In genomic region chr11:122100222-122101080, GRCh38 we compare ENCODE assay signal across 9 cellular contexts. TPM values are rescaled to one million over a fixed set of nuclear protein-coding genes. Genes with fewer than 3 reads are reported as not detected.
A peak's percentile ranks its signal among the peaks of the same experiment; 100 is the strongest.
DNase-seq lines count a peak whose midpoint lies in the region; ATAC-seq lines count a peak whose summit lies in the region.
"Had no signal": no experiment of that assay in that cellular context is flagged by ENCODE, and none has a peak within 500 bp of the region (broad histone marks: within the 10 kb centered on the region; RNA-seq: fewer than 3 reads in every experiment).

No MANE protein-coding gene starts in this region.

- H3K9me3 Mint-ChIP-seq in naive thymus-derived CD4-positive, alpha-beta T cell = peaks cover 0 to 7% (median 0%) of the 10 kb centered on the region in 11 donors
- no peaks in the 10 kb centered on the region for H3K9me3 Mint-ChIP-seq in stimulated activated effector memory CD8-positive, alpha-beta T cell treated with anti-CD3 and anti-CD28 coated beads, Interleukin-12 subunit alpha, Interleukin-12 subunit beta, amount 100 ng/mL, for 72 hours

- POLR2A ChIA-PET in naive thymus-derived CD4-positive, alpha-beta T cell (lab: Charles Lee) = no interaction called here

- H3K9me3 ChIP-seq in naive thymus-derived CD4-positive, alpha-beta T cell (ENCODE audit: control insufficient read depth in 2 of 3, low read length in 3 of 3) = no peaks in the 10 kb centered on the region

- H3K27me3 ChIP-seq in ACC112 (ENCODE audit: insufficient read depth, low read length) = no peaks in the 10 kb centered on the region
- H3K27me3 ChIP-seq in naive thymus-derived CD4-positive, alpha-beta T cell (ENCODE audit: control insufficient read depth in 2 of 2, insufficient read depth in 2 of 2, low read length in 2 of 2) = peaks cover 0 to 11% of the 10 kb centered on the region in 2 donors

- peak overlapping the region in 9 of 10 donors; percentile 30 to 64 (median 47) for H3K4me3 Mint-ChIP-seq in naive thymus-derived CD4-positive, alpha-beta T cell
- no peak overlapping the region for H3K4me3 Mint-ChIP-seq in stimulated activated effector memory CD8-positive, alpha-beta T cell treated with anti-CD3 and anti-CD28 coated beads, Interleukin-12 subunit alpha, Interleukin-12 subunit beta, amount 100 ng/mL, for 72 hours

- H3K36me3 ChIP-seq in ACC112 (ENCODE audit: insufficient read depth, low read length) = peaks cover 58% of the 10 kb centered on the region
- H3K36me3 ChIP-seq in naive thymus-derived CD4-positive, alpha-beta T cell (ENCODE audit: control insufficient read depth in 2 of 3, insufficient read depth in 3 of 3, low read length in 3 of 3) = no peaks in the 10 kb centered on the region

- peaks cover 100% of the 10 kb centered on the region for H3K79me2 ChIP-seq in ACC112 (ENCODE audit: control insufficient read depth, insufficient read depth, low read length, unreplicated experiment)

- peaks cover 45% of the 10 kb centered on the region for H3K4me1 ChIP-seq in ACC112 (ENCODE audit: control insufficient read depth, insufficient read depth, low read length, unreplicated experiment)
- no peaks in the 10 kb centered on the region for H3K4me1 ChIP-seq in naive thymus-derived CD4-positive, alpha-beta T cell (ENCODE audit: control insufficient read depth in 2 of 2, insufficient read depth in 2 of 2, low read length in 2 of 2)

- intact Hi-C loops in naive thymus-derived CD4-positive, alpha-beta T cell (cut with micrococcal nuclease) = no loop called here

- H3K27ac Mint-ChIP-seq in naive thymus-derived CD4-positive, alpha-beta T cell = peak overlapping the region in 1 of 9 donors; percentile 42
- H3K27ac Mint-ChIP-seq in stimulated activated effector memory CD8-positive, alpha-beta T cell treated with anti-CD3 and anti-CD28 coated beads, Interleukin-12 subunit alpha, Interleukin-12 subunit beta, amount 100 ng/mL, for 72 hours = no peak overlapping the region

- H3K4me1 Mint-ChIP-seq in naive thymus-derived CD4-positive, alpha-beta T cell = peaks cover 0 to 18% (median 7%) of the 10 kb centered on the region in 7 donors
- peaks cover 5% of the 10 kb centered on the region for H3K4me1 Mint-ChIP-seq in stimulated activated effector memory CD8-positive, alpha-beta T cell treated with anti-CD3 and anti-CD28 coated beads, Interleukin-12 subunit alpha, Interleukin-12 subunit beta, amount 100 ng/mL, for 72 hours

- no peak for ATAC-seq in naive thymus-derived CD4-positive, alpha-beta T cell
- ATAC-seq in stimulated activated effector memory CD8-positive, alpha-beta T cell treated with anti-CD3 and anti-CD28 coated beads, Interleukin-12 subunit alpha, Interleukin-12 subunit beta, amount 100 ng/mL, for 72 hours = no peak

- CTCF ChIA-PET in naive thymus-derived CD4-positive, alpha-beta T cell (lab: Charles Lee) = no interaction called here

- H3K27me3 Mint-ChIP-seq in naive thymus-derived CD4-positive, alpha-beta T cell = peaks cover 37 to 51% (median 48%) of the 10 kb centered on the region in 5 donors

- peak overlapping the region; percentile 90 for H3K27ac ChIP-seq in ACC112 (ENCODE audit: low read depth, low read length)
- no peak overlapping the region for H3K27ac ChIP-seq in naive thymus-derived CD4-positive, alpha-beta T cell (ENCODE audit: low read depth, low read length)
- H3K27ac ChIP-seq: RWPE1 had no signal

- DNase-seq in NCI-H226 (peak; percentile 65), fibroblast of gingiva (ENCODE audit: low read depth) (peak; percentile 83), GDM1 (lab: John Stamatoyannopoulos, UW) (no peak), T-helper 1 cell (no peak)
- DNase-seq in naive thymus-derived CD4-positive, alpha-beta T cell = no peak
- DNase-seq in effector CD8-positive, alpha-beta T cell (lab: John Stamatoyannopoulos, UW) = no peak
- DNase-seq in stimulated activated effector memory CD8-positive, alpha-beta T cell treated with anti-CD3 and anti-CD28 coated beads, Interleukin-12 subunit alpha, Interleukin-12 subunit beta, amount 100 ng/mL, for 72 hours (ENCODE audit: low spot score in 2 of 2) = no peak

- H2AFZ ChIP-seq in ACC112 (ENCODE audit: low read length, unreplicated experiment) = no peak overlapping the region

- no peaks in the 10 kb centered on the region for H3K36me3 Mint-ChIP-seq in naive thymus-derived CD4-positive, alpha-beta T cell
- H3K36me3 Mint-ChIP-seq in stimulated activated effector memory CD8-positive, alpha-beta T cell treated with anti-CD3 and anti-CD28 coated beads, Interleukin-12 subunit alpha, Interleukin-12 subunit beta, amount 100 ng/mL, for 72 hours = no peaks in the 10 kb centered on the region

- H3K4me3 ChIP-seq in ACC112 (ENCODE audit: low read depth, low read length) = peak overlapping the region; percentile 90
- no peak overlapping the region for H3K4me3 ChIP-seq in naive thymus-derived CD4-positive, alpha-beta T cell (ENCODE audit: low read length)

RNA-seq across cellular contexts. Expression of gene BLID, which starts 15.6 kb away (rescaled TPM):
- total RNA-seq in naive thymus-derived CD4-positive, alpha-beta T cell = not detected
- polyA plus RNA-seq in naive thymus-derived CD4-positive, alpha-beta T cell = not detected

Comparison
In these comparisons a context has a peak if more than half of its experiments do, and no peak if none do; other contexts are left out.
1. DNase-seq: peak in NCI-H226 (single experiment) and fibroblast of gingiva (single experiment); none in naive thymus-derived CD4-positive, alpha-beta T cell (0 of 9), effector CD8-positive, alpha-beta T cell (single experiment), GDM1 (single experiment), T-helper 1 cell (0 of 5) and stimulated activated effector memory CD8-positive, alpha-beta T cell treated with anti-CD3 and anti-CD28 coated beads, Interleukin-12 subunit alpha, Interleukin-12 subunit beta, amount 100 ng/mL, for 72 hours (0 of 2).